24 cellular contexts compared by ENCODE assay signal in genomic region chr17:66836063-66837005, GRCh38. TPM values are rescaled to one million over a fixed set of nuclear protein-coding genes. Genes with fewer than 3 reads are reported as not detected.
"Had no signal": no experiment of that assay in that cellular context is flagged by ENCODE, and none has a peak within 500 bp of the region (broad histone marks: within the 10 kb centered on the region; RNA-seq: fewer than 3 reads in every experiment).

No MANE protein-coding gene starts in this region.

- H3K4me3 Mint-ChIP-seq: activated B cell treated with CpG ODN at 0.5 μM for 24 hours; activated CD4-positive, alpha-beta memory T cell treated with anti-CD3 and anti-CD28 coated beads for 36 hours; activated naive CD8-positive, alpha-beta T cell treated with anti-CD3 and anti-CD28 coated beads for 36 hours; effector memory CD8-positive, alpha-beta T cell; T-cell had no signal

- H3K27ac ChIP-seq: breast epithelium, colonic mucosa, dorsolateral prefrontal cortex, esophagus squamous epithelium, gastrocnemius medialis, upper lobe of right lung had no signal

- H3K9me3 ChIP-seq: breast epithelium, colonic mucosa, esophagus squamous epithelium, gastrocnemius medialis, mucosa of descending colon, upper lobe of right lung had no signal

- H3K4me1 Mint-ChIP-seq: activated naive CD8-positive, alpha-beta T cell treated with anti-CD3 and anti-CD28 coated beads for 36 hours had no signal

- H3K36me3 ChIP-seq: breast epithelium, colonic mucosa, esophagus squamous epithelium, gastrocnemius medialis, upper lobe of right lung had no signal

- H3K4me1 ChIP-seq: breast epithelium, colonic mucosa, gastrocnemius medialis, upper lobe of right lung had no signal

- H3K9me3 Mint-ChIP-seq: activated B cell treated with CpG ODN at 0.5 μM for 24 hours; activated CD4-positive, alpha-beta memory T cell treated with anti-CD3 and anti-CD28 coated beads for 36 hours; activated naive CD8-positive, alpha-beta T cell treated with anti-CD3 and anti-CD28 coated beads for 36 hours; effector memory CD8-positive, alpha-beta T cell; T-cell had no signal

- H3K36me3 Mint-ChIP-seq: activated CD4-positive, alpha-beta memory T cell treated with anti-CD3 and anti-CD28 coated beads for 36 hours; activated naive CD8-positive, alpha-beta T cell treated with anti-CD3 and anti-CD28 coated beads for 36 hours; T-cell had no signal

- H3K4me3 ChIP-seq: breast epithelium, colonic mucosa, esophagus squamous epithelium, gastrocnemius medialis, mucosa of descending colon, upper lobe of right lung had no signal

- H3K27ac Mint-ChIP-seq: activated B cell treated with CpG ODN at 0.5 μM for 24 hours; activated CD4-positive, alpha-beta memory T cell treated with anti-CD3 and anti-CD28 coated beads for 36 hours; activated naive CD8-positive, alpha-beta T cell treated with anti-CD3 and anti-CD28 coated beads for 36 hours; effector memory CD8-positive, alpha-beta T cell; T-cell had no signal

- DNase-seq: activated B cell treated with CpG ODN at 0.5 μM for 24 hours; activated CD4-positive, alpha-beta memory T cell treated with anti-CD3 and anti-CD28 coated beads for 36 hours; activated CD4-positive, alpha-beta T cell treated with anti-CD3 and anti-CD28 coated beads for 4 hours; activated naive CD4-positive, alpha-beta T cell treated with Interleukin-2 at 50 U/mL for 16 hours; activated naive CD8-positive, alpha-beta T cell treated with anti-CD3 and anti-CD28 coated beads for 36 hours; activated T-cell treated with anti-CD3 and anti-CD28 coated beads, Interleukin-2, amount 50 U/mL, for 48 hours; colonic mucosa; dorsolateral prefrontal cortex; effector memory CD8-positive, alpha-beta T cell; esophagus squamous epithelium; gastrocnemius medialis; head of caudate nucleus; left cardiac atrium; mucosa of descending colon; stimulated activated CD4-positive, alpha-beta T cell treated with anti-CD3 and anti-CD28 coated beads, Interleukin-4, amount 100 ng/mL, for 24 hours; stimulated activated naive CD8-positive, alpha-beta T cell treated with anti-CD3 and anti-CD28 coated beads, Interleukin-15, Interleukin-2, amounts not matched to agents 100 U/mL and 50 U/mL, for 24 hours; T-cell had no signal

- ATAC-seq: effector memory CD8-positive, alpha-beta T cell; gastrocnemius medialis; left cardiac atrium; mucosa of descending colon; stimulated activated naive CD8-positive, alpha-beta T cell treated with anti-CD3 and anti-CD28 coated beads, Interleukin-15, Interleukin-2, amounts not matched to agents 100 U/mL and 50 U/mL, for 24 hours; T-cell; upper lobe of right lung had no signal

RNA-seq across cellular contexts. Expression of gene CACNG5, which starts 1.4 kb away (rescaled TPM):
- total RNA-seq: activated B cell treated with CpG ODN at 0.5 μM for 24 hours; activated CD4-positive, alpha-beta memory T cell treated with anti-CD3 and anti-CD28 coated beads for 36 hours; activated naive CD8-positive, alpha-beta T cell treated with anti-CD3 and anti-CD28 coated beads for 36 hours; astrocyte; breast epithelium; esophagus squamous epithelium; gastrocnemius medialis; left cardiac atrium; liver; osteocyte; pulmonary artery endothelial cell; subcutaneous adipose tissue; T-cell; upper lobe of right lung had no signal
- polyA plus RNA-seq: liver had no signal
